Comparison of ENCODE assay signal across 9 cellular contexts in genomic region chr14:102028733-102029132, GRCh38. TPM values are rescaled to one million over a fixed set of nuclear protein-coding genes. Genes with fewer than 3 reads are reported as not detected.
DNase-seq lines count a peak whose midpoint lies in the region; ATAC-seq, FAIRE-seq and TF ChIP-seq lines count a peak whose summit lies in the region.
"Had no signal": no experiment of that assay in that cellular context is flagged by ENCODE, and none has a peak within 500 bp of the region (broad histone marks: within the 10 kb centered on the region; RNA-seq: fewer than 3 reads in every experiment).

No MANE protein-coding gene starts in this region.

- H3K4me1 ChIP-seq in RWPE2 (ENCODE audit: insufficient read depth, poor library complexity, severe bottlenecking) (peaks cover 26% of the 10 kb centered on the region), small intestine (ENCODE audit: control insufficient read depth in 2 of 2, insufficient read depth in 1 of 2, low read depth in 1 of 2, low read length in 1 of 2) (no peaks in the 10 kb centered on the region)

- WGBS in small intestine, 3 donors, result 59 to 74% (median 71%) methylated on average over 3 of the region's 3 CpGs

- H3K27ac ChIP-seq in RWPE2 (ENCODE audit: poor library complexity, severe bottlenecking), result peak overlapping the region; percentile 67
- H3K27ac ChIP-seq in small intestine (ENCODE audit: low read depth in 1 of 2, low read length in 1 of 2), result no peak overlapping the region

- H3K4me3 ChIP-seq in RWPE2 (ENCODE audit: severe bottlenecking) (no peak overlapping the region), small intestine (ENCODE audit: low read depth in 1 of 2, low read length in 2 of 2) (no peak overlapping the region)

- TF ChIP-seq CTCF in RWPE2 (IDR thresholded peaks at IDR 0.05; ENCODE audit: poor library complexity, severe bottlenecking), result no peak

- no peak for FAIRE-seq in small intestine (lab: Jason Lieb, UNC)

- H3K9me3 ChIP-seq in RWPE2 (ENCODE audit: severe bottlenecking) (no peaks in the 10 kb centered on the region), small intestine (ENCODE audit: control insufficient read depth, low read depth) (no peaks in the 10 kb centered on the region)

- DNase-seq in ELR (ENCODE audit: low read depth) (peak; percentile 83), RWPE2 (ENCODE audit: low spot score) (no peak), fibroblast of the conjunctiva (ENCODE audit: low read depth) (peak; percentile 35), small intestine (peak; percentile 17), NCI-H1048 (lab: John Stamatoyannopoulos, UW) (no peak), GM19240 (ENCODE audit: insufficient read length, low spot score) (no peak)
- DNase-seq: Karpas-422, NCI-H526 treated with DMSO at 0.1 percent for 48 hours had no signal

- peaks cover 99% of the 10 kb centered on the region for H3K36me3 ChIP-seq in RWPE2 (ENCODE audit: low read depth)
- H3K36me3 ChIP-seq in small intestine (ENCODE audit: control insufficient read depth in 2 of 2, insufficient read depth in 2 of 2, low read length in 2 of 2), result peaks cover 38 to 45% of the 10 kb centered on the region in 2 donors

- no peaks in the 10 kb centered on the region for H3K27me3 ChIP-seq in RWPE2 (ENCODE audit: insufficient read depth, poor library complexity, severe bottlenecking)
- H3K27me3 ChIP-seq in small intestine (ENCODE audit: control insufficient read depth in 2 of 2, insufficient read depth in 2 of 2, low read length in 2 of 2), result no peaks in the 10 kb centered on the region

- ATAC-seq in RWPE2 (ENCODE audit: low read depth), result peak; percentile 93
- no peak for ATAC-seq in GM18505 (IDR thresholded peaks at IDR 0.05; ENCODE audit: unreplicated experiment)

- no peak for TF ChIP-seq POLR2A in GM18505 (IDR thresholded peaks at IDR 0.05; ENCODE audit: borderline replicate concordance, extremely low read depth, insufficient read depth, insufficient read length)

RNA-seq across cellular contexts. Expression of gene HSP90AA1, which starts 58.1 kb away (rescaled TPM):
- 100 to 1,000 TPM; 169 to 426 (median 185) TPM for polyA plus RNA-seq in small intestine

Comparison
In these comparisons a context has a peak if more than half of its experiments do, and no peak if none do; other contexts are left out.
1. DNase-seq: peak in ELR (single experiment), fibroblast of the conjunctiva (single experiment) and small intestine (single experiment); none in RWPE2 (single experiment), NCI-H1048 (single experiment) and GM19240 (single experiment).